Comparison of ENCODE assay signal across 36 cellular contexts in the genomic region with DNA sequence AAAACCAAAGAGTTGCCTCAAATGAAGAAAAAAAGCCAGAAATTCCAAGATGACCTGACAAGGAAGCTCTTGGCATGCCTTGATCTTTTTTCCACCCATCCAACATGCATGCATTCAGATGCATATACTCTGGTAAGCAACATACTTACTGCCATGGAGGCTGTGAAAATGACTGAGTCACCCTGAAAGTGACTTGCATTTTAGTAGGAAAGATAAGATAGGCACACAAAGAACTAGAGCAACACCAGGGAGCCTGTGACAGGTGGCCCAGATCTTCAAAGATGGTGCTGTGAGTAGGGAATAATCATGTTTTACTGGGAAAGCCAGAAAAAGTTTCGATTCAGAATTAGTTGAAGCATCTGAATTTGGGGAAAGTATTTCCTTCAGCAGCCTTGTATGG.
"Had no signal": no experiment of that assay in that cellular context is flagged by ENCODE, and none has a peak within 500 bp of the region (broad histone marks: within the 10 kb centered on the region; RNA-seq: fewer than 3 reads in every experiment).

No MANE protein-coding gene starts in this region.

- DNase-seq: activated B cell treated with CpG ODN at 0.5 μM for 24 hours; activated CD4-positive, alpha-beta memory T cell treated with anti-CD3 and anti-CD28 coated beads for 36 hours; activated CD4-positive, alpha-beta T cell treated with anti-CD3 and anti-CD28 coated beads for 4 hours; activated CD4-positive, alpha-beta T cell treated with anti-CD3 and anti-CD28 coated beads, Interleukin-2, amount 10 ng/mL, durations not matched to agents 24 days and 14 days; activated CD4-positive, alpha-beta T cell treated with anti-CD3 and anti-CD28 coated beads, Interleukin-2, amount 50 U/mL, for 1 hour; activated CD4-positive, alpha-beta T cell treated with anti-CD3 and anti-CD28 coated beads, Interleukin-2, amount 50 U/mL, for 4 hours; activated CD4-positive, CD25-positive, alpha-beta regulatory T cell treated with anti-CD3 and anti-CD28 coated beads, Interleukin-2, amount 50 U/mL, for 72 hours; activated CD8-positive, alpha-beta memory T cell treated with anti-CD3 and anti-CD28 coated beads, Interleukin-2, amount 50 U/mL, for 4 hours; activated CD8-positive, alpha-beta T cell treated with anti-CD3 and anti-CD28 coated beads for 36 hours; activated effector memory CD4-positive, alpha-beta T cell treated with anti-CD3 and anti-CD28 coated beads, Interleukin-2, amount 50 U/mL, for 16 hours; activated gamma-delta T cell treated with Interleukin-2 at 50 U/mL for 16 hours; activated naive CD4-positive, alpha-beta T cell; activated naive CD4-positive, alpha-beta T cell treated with anti-CD3 and anti-CD28 coated beads for 36 hours; activated naive CD4-positive, alpha-beta T cell treated with anti-CD3 and anti-CD28 coated beads, Interleukin-2, amount 50 U/mL, for 16 hours; activated naive CD8-positive, alpha-beta T cell treated with anti-CD3 and anti-CD28 coated beads for 36 hours; activated T-cell treated with anti-CD3 and anti-CD28 coated beads for 4 hours; activated T-cell treated with anti-CD3 and anti-CD28 coated beads, Interleukin-2, amount 50 U/mL, for 1 hour; activated T-cell treated with anti-CD3 and anti-CD28 coated beads, Interleukin-2, amount 50 U/mL, for 4 hours; activated T-cell treated with anti-CD3 and anti-CD28 coated beads, Interleukin-2, amount 50 U/mL, for 72 hours; adrenal gland; amniotic stem cell; aorta; body of pancreas; brain microvascular endothelial cell; central memory CD4-positive, alpha-beta T cell; T-helper 2 cell; T-helper 9 cell had no signal

- ATAC-seq: activated CD8-positive, alpha-beta T cell treated with anti-CD3 and anti-CD28 coated beads for 36 hours; activated naive CD4-positive, alpha-beta T cell treated with anti-CD3 and anti-CD28 coated beads, Interleukin-2, amount 50 U/mL, for 72 hours; activated T-cell treated with anti-CD3 and anti-CD28 coated beads, Interleukin-2, amount 50 U/mL, for 4 hours; activated T-cell treated with anti-CD3 and anti-CD28 coated beads, Interleukin-2, amount 50 U/mL, for 72 hours; activated T-helper 17 cell treated with anti-CD3 and anti-CD28 coated beads, Interleukin-2, amount 50 U/mL, for 72 hours; body of pancreas had no signal

- FAIRE-seq: astrocyte, TTC549 had no signal

- H3K9me3 Mint-ChIP-seq: activated B cell treated with CpG ODN at 0.5 μM for 24 hours; activated CD4-positive, alpha-beta memory T cell treated with anti-CD3 and anti-CD28 coated beads for 36 hours; activated CD4-positive, alpha-beta T cell treated with anti-CD3 and anti-CD28 coated beads, Interleukin-2, amount 10 ng/mL, durations not matched to agents 24 days and 14 days; activated CD8-positive, alpha-beta T cell treated with anti-CD3 and anti-CD28 coated beads for 36 hours; activated naive CD4-positive, alpha-beta T cell treated with anti-CD3 and anti-CD28 coated beads for 36 hours; activated naive CD4-positive, alpha-beta T cell treated with anti-CD3 and anti-CD28 coated beads, Interleukin-2, amount 50 U/mL, for 72 hours; activated T-cell treated with anti-CD3 and anti-CD28 coated beads, Interleukin-2, amount 50 U/mL, for 4 hours; activated T-helper 1 cell treated with anti-CD3 and anti-CD28 coated beads, Interleukin-12 subunit alpha, Interleukin-12 subunit beta, Interleukin-2, Interleukin-4 antibody, amounts not matched to agents 30 ng/mL and 10 ng/mL and 1 ng/mL, durations not matched to agents 14 hours and 24 hours and 36 hours; activated T-helper 17 cell treated with anti-CD3 and anti-CD28 coated beads, Interleukin-2, amount 50 U/mL, for 72 hours; T-helper 1 cell treated with Interleukin-12 subunit alpha and Interleukin-12 subunit beta and Interleukin-4 antibody, amounts not matched to agents 30 μg/mL and 1 μg/mL, for 36 hours; T-helper 2 cell treated with Interferon-gamma antibody and Interleukin-4, amounts not matched to agents 5 μg/mL and 100 μg/mL, for 36 hours had no signal

- H3K4me3 Mint-ChIP-seq: activated B cell treated with CpG ODN at 0.5 μM for 24 hours; activated CD4-positive, alpha-beta memory T cell treated with anti-CD3 and anti-CD28 coated beads for 36 hours; activated CD4-positive, alpha-beta T cell treated with anti-CD3 and anti-CD28 coated beads, Interleukin-2, amount 10 ng/mL, durations not matched to agents 24 days and 14 days; activated CD8-positive, alpha-beta T cell treated with anti-CD3 and anti-CD28 coated beads for 36 hours; activated naive CD4-positive, alpha-beta T cell treated with anti-CD3 and anti-CD28 coated beads for 36 hours; activated naive CD8-positive, alpha-beta T cell treated with anti-CD3 and anti-CD28 coated beads for 36 hours; activated T-cell treated with anti-CD3 and anti-CD28 coated beads, Interleukin-2, amount 50 U/mL, for 4 hours; activated T-cell treated with anti-CD3 and anti-CD28 coated beads, Interleukin-2, amount 50 U/mL, for 72 hours; activated T-helper 1 cell treated with anti-CD3 and anti-CD28 coated beads, Interleukin-12 subunit alpha, Interleukin-12 subunit beta, Interleukin-2, Interleukin-4 antibody, amounts not matched to agents 30 ng/mL and 10 ng/mL and 1 ng/mL, durations not matched to agents 14 hours and 24 hours and 36 hours; activated T-helper 17 cell treated with anti-CD3 and anti-CD28 coated beads, Interleukin-2, amount 50 U/mL, for 72 hours; T-helper 1 cell treated with Interleukin-12 subunit alpha and Interleukin-12 subunit beta and Interleukin-4 antibody, amounts not matched to agents 30 μg/mL and 1 μg/mL, for 36 hours; T-helper 2 cell treated with Interferon-gamma antibody and Interleukin-4, amounts not matched to agents 5 μg/mL and 100 μg/mL, for 36 hours had no signal

- H3K27ac ChIP-seq: adrenal gland, body of pancreas, brain microvascular endothelial cell, breast epithelium, VCaP had no signal

- H3K27me3 Mint-ChIP-seq: activated B cell treated with CpG ODN at 0.5 μM for 24 hours; activated CD4-positive, alpha-beta memory T cell treated with anti-CD3 and anti-CD28 coated beads for 36 hours; activated naive CD8-positive, alpha-beta T cell treated with anti-CD3 and anti-CD28 coated beads for 36 hours had no signal

- H3K4me3 ChIP-seq: adrenal gland, body of pancreas, breast epithelium had no signal

- H3K36me3 ChIP-seq: adrenal gland, brain microvascular endothelial cell, breast epithelium had no signal

- H3K36me3 Mint-ChIP-seq: activated CD4-positive, alpha-beta memory T cell treated with anti-CD3 and anti-CD28 coated beads for 36 hours; activated naive CD4-positive, alpha-beta T cell treated with anti-CD3 and anti-CD28 coated beads, Interleukin-2, amount 50 U/mL, for 72 hours; activated naive CD8-positive, alpha-beta T cell treated with anti-CD3 and anti-CD28 coated beads for 36 hours had no signal

- H3K4me1 ChIP-seq: adrenal gland, body of pancreas, breast epithelium had no signal

- H3K27me3 ChIP-seq: body of pancreas, brain microvascular endothelial cell, breast epithelium had no signal

- H3K27ac Mint-ChIP-seq: activated B cell treated with CpG ODN at 0.5 μM for 24 hours; activated CD4-positive, alpha-beta memory T cell treated with anti-CD3 and anti-CD28 coated beads for 36 hours; activated CD4-positive, alpha-beta T cell treated with anti-CD3 and anti-CD28 coated beads, Interleukin-2, amount 10 ng/mL, durations not matched to agents 24 days and 14 days; activated CD8-positive, alpha-beta T cell treated with anti-CD3 and anti-CD28 coated beads for 36 hours; activated naive CD4-positive, alpha-beta T cell treated with anti-CD3 and anti-CD28 coated beads for 36 hours; activated naive CD4-positive, alpha-beta T cell treated with anti-CD3 and anti-CD28 coated beads, Interleukin-2, amount 50 U/mL, for 72 hours; activated naive CD8-positive, alpha-beta T cell treated with anti-CD3 and anti-CD28 coated beads for 36 hours; activated T-cell treated with anti-CD3 and anti-CD28 coated beads, Interleukin-2, amount 50 U/mL, for 72 hours; activated T-helper 1 cell treated with anti-CD3 and anti-CD28 coated beads, Interleukin-12 subunit alpha, Interleukin-12 subunit beta, Interleukin-2, Interleukin-4 antibody, amounts not matched to agents 30 ng/mL and 10 ng/mL and 1 ng/mL, durations not matched to agents 14 hours and 24 hours and 36 hours; activated T-helper 17 cell treated with anti-CD3 and anti-CD28 coated beads, Interleukin-2, amount 50 U/mL, for 72 hours; T-helper 1 cell treated with Interleukin-12 subunit alpha and Interleukin-12 subunit beta and Interleukin-4 antibody, amounts not matched to agents 30 μg/mL and 1 μg/mL, for 36 hours; T-helper 2 cell treated with Interferon-gamma antibody and Interleukin-4, amounts not matched to agents 5 μg/mL and 100 μg/mL, for 36 hours had no signal

- H3K9me3 ChIP-seq: adrenal gland, body of pancreas, breast epithelium had no signal

- H3K4me1 Mint-ChIP-seq: activated B cell treated with CpG ODN at 0.5 μM for 24 hours; activated CD4-positive, alpha-beta T cell treated with anti-CD3 and anti-CD28 coated beads, Interleukin-2, amount 10 ng/mL, durations not matched to agents 24 days and 14 days; activated naive CD8-positive, alpha-beta T cell treated with anti-CD3 and anti-CD28 coated beads for 36 hours; activated T-helper 17 cell treated with anti-CD3 and anti-CD28 coated beads, Interleukin-2, amount 50 U/mL, for 72 hours had no signal
